Comparison of ENCODE assay signal across 19 cellular contexts in genomic region chr2:105518897-105519296, GRCh38.
DNase-seq lines count a peak whose midpoint lies in the region; FAIRE-seq and TF ChIP-seq lines count a peak whose summit lies in the region.
"Had no signal": no experiment of that assay in that cellular context is flagged by ENCODE, and none has a peak within 500 bp of the region (broad histone marks: within the 10 kb centered on the region; RNA-seq: fewer than 3 reads in every experiment).

No MANE protein-coding gene starts in this region.

- H3K9me2 ChIP-seq in Karpas-422 (replicated peaks; ENCODE audit: insufficient read depth, low read length): no peaks in the 10 kb centered on the region

- TF ChIP-seq CTCF in bronchial epithelial cell (IDR thresholded peaks at IDR 0.05; ENCODE audit: insufficient read depth, low read length, severe bottlenecking) (peak; percentile 20), uterus (IDR thresholded peaks at IDR 0.05) (no peak)

- no peak overlapping the region for H3K4me3 ChIP-seq in Karpas-422 (ENCODE audit: low read length)
- H3K4me3 ChIP-seq in bronchial epithelial cell (ENCODE audit: low read depth, low read length): no peak overlapping the region
- H3K4me3 ChIP-seq in uterus: no peak overlapping the region
- H3K4me3 ChIP-seq: SJCRH30 had no signal

- H2AFZ ChIP-seq in Karpas-422 (ENCODE audit: low read length): no peak overlapping the region

- H3K27me3 ChIP-seq in Karpas-422 (ENCODE audit: low read length) (no peaks in the 10 kb centered on the region), bronchial epithelial cell (ENCODE audit: control insufficient read depth, insufficient read depth, low read length) (no peaks in the 10 kb centered on the region), uterus (no peaks in the 10 kb centered on the region)
- H3K27me3 ChIP-seq: SJCRH30 had no signal

- DNase-seq in GM03348 (ENCODE audit: low spot score) (peak; percentile 38), Karpas-422 (peak; percentile 44), bronchial epithelial cell (ENCODE audit: low read depth) (no peak), myocyte (ENCODE audit: low read depth) (peak; percentile 14), epidermal melanocyte (ENCODE audit: insufficient read length, low spot score) (no peak), uterus (no peak), globus pallidus (ENCODE audit: low spot score) (no peak)
- DNase-seq: aorta; CD4-positive, alpha-beta T cell; dermis blood vessel endothelial cell; foreskin melanocyte; islet precursor cell; KBM-7; NCI-H1694 treated with DMSO at 0.1 percent for 48 hours; NCI-H748 treated with DMSO at 0.1 percent for 48 hours; SJCRH30; stimulated activated CD4-positive, alpha-beta T cell treated with anti-CD3 and anti-CD28 coated beads, Interleukin-4, amount 100 ng/mL, for 1 hour had no signal

- intact Hi-C loops in uterus (cut with DNase I; ENCODE audit: low total_unique reads): no loop called here

- H3K4me1 ChIP-seq in Karpas-422 (ENCODE audit: low read length): no peaks in the 10 kb centered on the region
- no peaks in the 10 kb centered on the region for H3K4me1 ChIP-seq in uterus

- no peaks in the 10 kb centered on the region for H4K20me1 ChIP-seq in Karpas-422 (ENCODE audit: insufficient read depth, low read depth, low read length)

- no peaks in the 10 kb centered on the region for H3K79me2 ChIP-seq in Karpas-422 (ENCODE audit: low read length)

- H3K27ac ChIP-seq in Karpas-422 (ENCODE audit: low read length) (no peak overlapping the region), uterus (no peak overlapping the region)
- H3K27ac ChIP-seq: SJCRH30 had no signal

- no peaks in the 10 kb centered on the region for H3K9me3 ChIP-seq in Karpas-422 (ENCODE audit: low read length)
- H3K9me3 ChIP-seq in uterus: no peaks in the 10 kb centered on the region
- H3K9me3 ChIP-seq: SJCRH30 had no signal

- H3K4me2 ChIP-seq in Karpas-422 (ENCODE audit: low read depth, low read length, poor library complexity, severe bottlenecking): no peak overlapping the region

- FAIRE-seq in bronchial epithelial cell (lab: Jason Lieb, UNC): no peak
- FAIRE-seq: GM19239, urothelium cell line had no signal

- no peak overlapping the region for H3K9ac ChIP-seq in Karpas-422 (ENCODE audit: low read length)

- no peaks in the 10 kb centered on the region for H3K36me3 ChIP-seq in Karpas-422 (ENCODE audit: insufficient read depth, low read length)
- H3K36me3 ChIP-seq in bronchial epithelial cell (ENCODE audit: control insufficient read depth, insufficient read depth, low read length): no peaks in the 10 kb centered on the region
- H3K36me3 ChIP-seq in uterus: no peaks in the 10 kb centered on the region
- H3K36me3 ChIP-seq: SJCRH30 had no signal

- no peak for TF ChIP-seq POLR2A in uterus (IDR thresholded peaks at IDR 0.05)

Comparison
In these comparisons a context has a peak if more than half of its experiments do, and no peak if none do; other contexts are left out.
1. DNase-seq: peak in GM03348 (single experiment), Karpas-422 (single experiment) and myocyte (single experiment); none in bronchial epithelial cell (single experiment), epidermal melanocyte (single experiment), uterus (0 of 2) and globus pallidus (single experiment).